16 cellular contexts compared by ENCODE assay signal in the genomic region with DNA sequence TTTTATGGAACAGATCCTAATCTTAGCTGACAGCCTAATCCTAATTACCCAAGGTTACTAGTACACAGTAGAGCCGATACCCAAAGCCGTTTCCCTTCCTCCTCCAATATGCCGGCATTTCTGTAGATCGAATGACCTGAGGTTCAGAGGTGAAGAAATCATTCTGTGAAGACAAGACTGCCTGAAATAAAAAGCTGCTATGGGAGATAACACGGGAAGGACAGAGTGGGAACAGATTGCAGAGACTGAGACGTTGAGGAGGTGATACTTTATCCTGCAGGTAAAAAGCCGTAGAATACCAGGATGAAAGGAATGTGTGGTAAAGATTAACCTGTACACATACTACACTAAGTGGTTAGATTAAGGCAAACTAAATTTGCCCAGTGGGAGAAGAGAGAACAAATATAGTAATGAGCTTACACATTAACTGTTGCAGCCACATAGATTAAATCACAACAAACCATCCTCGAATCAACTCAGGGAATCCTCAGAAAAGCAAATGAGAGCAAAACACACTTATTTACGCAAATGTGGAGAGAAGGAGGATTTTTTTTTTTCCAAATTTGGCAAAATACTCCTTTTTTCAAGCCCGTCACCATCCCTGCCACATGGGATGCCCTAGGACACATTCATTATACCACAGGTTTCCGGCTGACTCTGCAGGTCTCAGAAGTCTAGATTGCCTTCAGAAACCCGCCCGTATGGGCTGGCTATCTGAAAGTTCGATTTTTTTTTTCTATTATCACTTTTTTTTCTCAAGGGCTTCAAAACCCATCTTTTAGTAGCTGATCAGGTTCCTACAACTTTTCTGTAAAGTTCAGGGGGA.
DNase-seq lines count a peak whose midpoint lies in the region; ATAC-seq, FAIRE-seq and TF ChIP-seq lines count a peak whose summit lies in the region.
"Had no signal": no experiment of that assay in that cellular context is flagged by ENCODE, and none has a peak within 500 bp of the region (broad histone marks: within the 10 kb centered on the region; RNA-seq: fewer than 3 reads in every experiment).

No MANE protein-coding gene starts in this region.

- DNase-seq in D721Med (ENCODE audit: insufficient read length, low spot score) (no peak), SJCRH30 (no peak), kidney tubule cell (ENCODE audit: low spot score) (peak; percentile 61), pancreas (no peak), Ammon's horn (ENCODE audit: low spot score) (no peak), SIG-M5 treated with dmso at 0.1 percent for 504 hours (lab: John Stamatoyannopoulos, UW; ENCODE audit: unreplicated experiment) (no peak), brain microvascular endothelial cell (no peak), midbrain (lab: John Stamatoyannopoulos, UW) (no peak)
- DNase-seq: activated CD4-positive, alpha-beta T cell treated with anti-CD3 and anti-CD28 coated beads, Interleukin-2, amount 10 ng/mL, durations not matched to agents 24 days and 14 days; activated naive CD4-positive, alpha-beta T cell; activated T-cell treated with anti-CD3 and anti-CD28 coated beads for 4 hours; NCI-H187; sigmoid colon; SK-N-SH had no signal

- H3K27ac ChIP-seq in SJCRH30 (no peak overlapping the region), pancreas (peak overlapping the region in 2 of 4 donors; percentile 15 to 45), brain microvascular endothelial cell (no peak overlapping the region)
- H3K27ac ChIP-seq: coronary artery, gastroesophageal sphincter, sigmoid colon had no signal

- H3K9me3 ChIP-seq in SJCRH30 (replicated peaks) (no peaks in the 10 kb centered on the region), pancreas (no peaks in the 10 kb centered on the region)
- H3K9me3 ChIP-seq: gastroesophageal sphincter, sigmoid colon, SK-N-SH had no signal

- intact Hi-C loops in pancreas (cut with DNase I), result no loop called here

- H3K36me3 ChIP-seq in SJCRH30 (no peaks in the 10 kb centered on the region), pancreas (no peaks in the 10 kb centered on the region), brain microvascular endothelial cell (replicated peaks) (no peaks in the 10 kb centered on the region)
- H3K36me3 ChIP-seq: gastroesophageal sphincter, sigmoid colon had no signal

- H3K4me1 ChIP-seq in SJCRH30, result no peaks in the 10 kb centered on the region; the same call in 1 of the 2 replicates
- H3K4me1 ChIP-seq in pancreas, result peaks cover 0 to 4% (median 0%) of the 10 kb centered on the region in 3 donors
- H3K4me1 ChIP-seq: gastroesophageal sphincter, sigmoid colon had no signal

- ATAC-seq in pancreas, result peak; percentile 47 to 71 (median 66)
- ATAC-seq: gastroesophageal sphincter had no signal

- TF ChIP-seq CTCF in D721Med (IDR thresholded peaks at IDR 0.05; ENCODE audit: insufficient read depth, missing control alignments), result no peak
- TF ChIP-seq CTCF in pancreas (IDR thresholded peaks at IDR 0.05), result no peak
- no peak for TF ChIP-seq CTCF in brain microvascular endothelial cell (IDR thresholded peaks at IDR 0.05; ENCODE audit: low read depth, low read length, missing control alignments)

- peak overlapping the region; percentile 45 for H3K4me3 ChIP-seq in SJCRH30
- H3K4me3 ChIP-seq in pancreas, result peak overlapping the region in 3 of 4 donors; percentile 4 to 36 (median 31)
- H3K4me3 ChIP-seq in brain microvascular endothelial cell (ENCODE audit: low read depth, low read length), result no peak overlapping the region
- H3K4me3 ChIP-seq: coronary artery, gastroesophageal sphincter, sigmoid colon had no signal

- in situ Hi-C loops in brain microvascular endothelial cell (cut with HindIII; ENCODE audit: low pct_ligation_motif_present, low sequenced_read_pairs), result no loop called here

- WGBS in pancreas, 2 donors, result 11 to 13% methylated on average over 14 of the region's 14 CpGs

- no peaks in the 10 kb centered on the region for H3K27me3 ChIP-seq in SJCRH30
- no peaks in the 10 kb centered on the region for H3K27me3 ChIP-seq in pancreas
- no peaks in the 10 kb centered on the region for H3K27me3 ChIP-seq in brain microvascular endothelial cell (replicated peaks)
- H3K27me3 ChIP-seq: sigmoid colon had no signal

- FAIRE-seq in D721Med (lab: Jason Lieb, UNC) (peak; percentile 46), pancreas (lab: Jason Lieb, UNC) (no peak)
